1 cellular context compared by ENCODE assay signal in genomic region chr20:62946918-62947317, GRCh38.
TF ChIP-seq lines count a peak whose summit lies in the region.

No MANE protein-coding gene starts in this region.

TF ChIP-seq in GM23338, 12 proteins besides CTCF, POLR2A, EP300 and RAD21:
- no peak for TF ChIP-seq REST (IDR thresholded peaks at IDR 0.05; ENCODE audit: unreplicated experiment)
- no peak for TF ChIP-seq STAT1 (IDR thresholded peaks at IDR 0.05; ENCODE audit: unreplicated experiment)
- TF ChIP-seq NANOG (IDR thresholded peaks at IDR 0.05; ENCODE audit: borderline replicate concordance) = no peak
- TF ChIP-seq CREB1 (CRISPR knock-in tag; IDR thresholded peaks at IDR 0.05; ENCODE audit: low read depth) = no peak
- TF ChIP-seq ETS1 (IDR thresholded peaks at IDR 0.05) = no peak
- TF ChIP-seq EZH2 (IDR thresholded peaks at IDR 0.05; ENCODE audit: low read depth, unreplicated experiment) = no peak
TF ChIP-seq in GM23338: peak in this region for 0.
